Comparison of ENCODE assay signal across 7 cellular contexts in genomic region chr7:27633062-27633461, GRCh38.
"Had no signal": no experiment of that assay in that cellular context is flagged by ENCODE, and none has a peak within 500 bp of the region (broad histone marks: within the 10 kb centered on the region; RNA-seq: fewer than 3 reads in every experiment).

No MANE protein-coding gene starts in this region.

- FAIRE-seq: HTR-8/SVneo, K562 had no signal

- DNase-seq: GOT3, H9, HCEC 1CT, IMR-90, KG1 had no signal

- H3K4me3 ChIP-seq: K562 had no signal

- ATAC-seq: K562 had no signal
